ENCODE assay signal across 1 cellular context in genomic region chr11:45846174-45846675, GRCh38.
TF ChIP-seq lines count a peak whose summit lies in the region.

No MANE protein-coding gene starts in this region.

TF ChIP-seq in GM23338, 12 proteins besides CTCF, POLR2A, EP300 and RAD21:
- no peak for TF ChIP-seq ZNF114 (CRISPR knock-in tag; IDR thresholded peaks at IDR 0.05)
- no peak for TF ChIP-seq ETS1 (IDR thresholded peaks at IDR 0.05)
- no peak for TF ChIP-seq JUNB (IDR thresholded peaks at IDR 0.05; ENCODE audit: unreplicated experiment)
- no peak for TF ChIP-seq REST (IDR thresholded peaks at IDR 0.05; ENCODE audit: unreplicated experiment)
- TF ChIP-seq STAT1 (IDR thresholded peaks at IDR 0.05; ENCODE audit: unreplicated experiment): no peak
- TF ChIP-seq POLR2AphosphoS5 (IDR thresholded peaks at IDR 0.05; ENCODE audit: low read depth): no peak
- TF ChIP-seq NANOG (IDR thresholded peaks at IDR 0.05; ENCODE audit: borderline replicate concordance): no peak
- TF ChIP-seq ZNF462 (CRISPR knock-in tag; IDR thresholded peaks at IDR 0.05): no peak
- TF ChIP-seq CREB1 (CRISPR knock-in tag; IDR thresholded peaks at IDR 0.05; ENCODE audit: low read depth): no peak
- TF ChIP-seq EZH2 (IDR thresholded peaks at IDR 0.05; ENCODE audit: low read depth, unreplicated experiment): no peak
- no peak for TF ChIP-seq ZNF331 (CRISPR knock-in tag; IDR thresholded peaks at IDR 0.05; ENCODE audit: low read depth)
- TF ChIP-seq EZH2phosphoT487 (IDR thresholded peaks at IDR 0.05; ENCODE audit: unreplicated experiment): no peak
